8 cellular contexts compared by ENCODE assay signal in genomic region chr15:58517682-58518525, GRCh38.
DNase-seq lines count a peak whose midpoint lies in the region; ATAC-seq, FAIRE-seq and TF ChIP-seq lines count a peak whose summit lies in the region.

No MANE protein-coding gene starts in this region.

- no peaks in the 10 kb centered on the region for H3K36me3 ChIP-seq in OCI-LY7 (ENCODE audit: insufficient read depth, low read length)
- H3K36me3 ChIP-seq in lower lobe of right lung = no peaks in the 10 kb centered on the region
- no peaks in the 10 kb centered on the region for H3K36me3 ChIP-seq in GM23248 (ENCODE audit: low read depth)

- TF ChIP-seq POLR2A in GM12891 (IDR thresholded peaks at IDR 0.05; ENCODE audit: low read depth, low read length) = no peak

- DNase-seq in GM12891 (ENCODE audit: insufficient read length, low spot score) (no peak), OCI-LY7 (ENCODE audit: low spot score) (peak; percentile 12), lower lobe of right lung (no peak), GM23248 (no peak), NCI-H2081 treated with DMSO at 0.1 percent for 48 hours (lab: John Stamatoyannopoulos, UW) (no peak), foreskin fibroblast (no peak)

- CTCF ChIA-PET in OCI-LY7 (lab: Charles Lee; ENCODE audit: unreplicated experiment) = no interaction called here

- no peak for TF ChIP-seq CTCF in OCI-LY7 (conservative IDR thresholded peaks at IDR 0.05; ENCODE audit: low read length)
- no peak for TF ChIP-seq CTCF in lower lobe of right lung (IDR thresholded peaks at IDR 0.05)
- TF ChIP-seq CTCF in foreskin fibroblast (IDR thresholded peaks at IDR 0.05; ENCODE audit: low read depth, low read length) = no peak

- H2AFZ ChIP-seq in OCI-LY7 (ENCODE audit: low read length) (peak overlapping the region; percentile 8; the same call in 1 of the 2 replicates), GM23248 (no peak overlapping the region)

- H3K9me2 ChIP-seq in OCI-LY7 (ENCODE audit: insufficient read depth, low read length) (no peaks in the 10 kb centered on the region), GM23248 (ENCODE audit: insufficient read depth) (no peaks in the 10 kb centered on the region)

- in situ Hi-C loops in GM23248 (cut with MboI) = no loop called here

- no peak overlapping the region for H3K9ac ChIP-seq in GM23248

- H3K27ac ChIP-seq in OCI-LY7 (ENCODE audit: low read depth, low read length, poor library complexity, severe bottlenecking) (no peak overlapping the region), lower lobe of right lung (peak overlapping the region; percentile 61), GM23248 (no peak overlapping the region)

- H3K4me2 ChIP-seq in OCI-LY7 (ENCODE audit: low read length) (peak overlapping the region; percentile 19; the same call in 1 of the 2 replicates), GM23248 (ENCODE audit: unreplicated experiment) (no peak overlapping the region)

- H4K20me1 ChIP-seq in OCI-LY7 (ENCODE audit: insufficient read depth, low read length) (no peaks in the 10 kb centered on the region), GM23248 (ENCODE audit: insufficient read depth) (no peaks in the 10 kb centered on the region)

- H3K4me3 ChIP-seq in OCI-LY7 (ENCODE audit: low read depth, low read length, poor library complexity, severe bottlenecking) = no peak overlapping the region
- no peak overlapping the region for H3K4me3 ChIP-seq in lower lobe of right lung
- H3K4me3 ChIP-seq in GM23248 = no peak overlapping the region
- H3K4me3 ChIP-seq in foreskin fibroblast (ENCODE audit: low read depth in 1 of 2, low read length in 2 of 2) = no peak overlapping the region

- H3F3A ChIP-seq in GM23248 (ENCODE audit: insufficient read depth) = 0 out of 2 replicates have a peak, but pooled peaks cover 6% of the 10 kb centered on the region

- H3K79me2 ChIP-seq in OCI-LY7 (ENCODE audit: insufficient read depth, low read depth, low read length) = no peaks in the 10 kb centered on the region
- H3K79me2 ChIP-seq in GM23248 (ENCODE audit: insufficient read depth) = no peaks in the 10 kb centered on the region

- POLR2A ChIA-PET in OCI-LY7 (lab: Charles Lee) = no interaction called here

- no peaks in the 10 kb centered on the region for H3K9me3 ChIP-seq in OCI-LY7 (ENCODE audit: low read length)
- H3K9me3 ChIP-seq in lower lobe of right lung = no peaks in the 10 kb centered on the region
- no peaks in the 10 kb centered on the region for H3K9me3 ChIP-seq in GM23248 (ENCODE audit: low read depth)

- intact Hi-C loops in OCI-LY7 (cut with micrococcal nuclease; ENCODE audit: unreplicated experiment) = no loop called here
- intact Hi-C loops in lower lobe of right lung (cut with DNase I) = no loop called here

- no TSS peak for BruUV-seq in OCI-LY7 (replicated peaks; lab: Mats Ljungman, UMichigan)

- H3K27me3 ChIP-seq in lower lobe of right lung (ENCODE audit: low read depth) (no peaks in the 10 kb centered on the region), GM23248 (replicated peaks; ENCODE audit: insufficient read depth) (no peaks in the 10 kb centered on the region)

- FAIRE-seq in GM12891 (lab: Jason Lieb, UNC) = peak; percentile 81

- no peaks in the 10 kb centered on the region for H3K4me1 ChIP-seq in OCI-LY7 (ENCODE audit: insufficient read depth, low read length, poor library complexity, severe bottlenecking)
- H3K4me1 ChIP-seq in lower lobe of right lung = peaks cover 32% of the 10 kb centered on the region
- peaks cover 25% of the 10 kb centered on the region for H3K4me1 ChIP-seq in GM23248 (ENCODE audit: insufficient read depth)

- ATAC-seq in HG02623 (IDR thresholded peaks at IDR 0.05; ENCODE audit: unreplicated experiment) (peak; percentile 43), lower lobe of right lung (peak; percentile 54 to 66), esophagus mucosa (no peak)

- WGBS in GM23248 (ENCODE audit: low coverage in 1 of 2, low lambda C conversion rate in 2 of 2, missing lambda C conversion rate in 2 of 2), 2 experiments = 95 to 98% methylated on average over 9 of the region's 9 CpGs

TF ChIP-seq in GM12891, 5 proteins besides CTCF, POLR2A, EP300 and RAD21:
- TF ChIP-seq POLR2AphosphoS5 (IDR thresholded peaks at IDR 0.05; ENCODE audit: low read depth, low read length) (no peak), TAF1 (IDR thresholded peaks at IDR 0.05; ENCODE audit: low read depth, low read length) (0 out of 2 replicates have a peak, but pooled peaks have one; percentile 21), SPI1 (IDR thresholded peaks at IDR 0.05; ENCODE audit: low read depth, low read length) (peak; percentile 64)
